ENCODE assay signal across 8 cellular contexts in genomic region chr19:46753420-46754155, GRCh38. TPM values are rescaled to one million over a fixed set of nuclear protein-coding genes. Genes with fewer than 3 reads are reported as not detected.
DNase-seq lines count a peak whose midpoint lies in the region; ATAC-seq and TF ChIP-seq lines count a peak whose summit lies in the region.

No MANE protein-coding gene starts in this region.

- peaks cover 15% of the 10 kb centered on the region for H3K4me1 Mint-ChIP-seq in activated naive CD4-positive, alpha-beta T cell treated with anti-CD3 and anti-CD28 coated beads, Interleukin-2, amount 10 ng/mL, durations not matched to agents 7 days and 5 days

- H3K27ac ChIP-seq in DOHH2 (ENCODE audit: low read depth, low read length) (no peak overlapping the region), SK-N-SH (ENCODE audit: low read depth in 2 of 2, low read length in 1 of 2) (no peak overlapping the region)

- POLR2A ChIA-PET in SK-N-SH (lab: Yijun Ruan, JAX), result interaction anchor here (1.6 kb wide), 1 partner anchor 87 kb away, joined by 4 read pairs; no protein-coding TSS in a partner anchor

- H3K4me1 ChIP-seq in DOHH2 (ENCODE audit: control insufficient read depth, low read length) (peaks cover 26% of the 10 kb centered on the region), SK-N-SH (ENCODE audit: control insufficient read depth in 1 of 2, insufficient read depth in 2 of 2, low read depth in 1 of 2, low read length in 1 of 2) (peaks cover 0 to 2% of the 10 kb centered on the region in 2 experiments; a peak in 1 of 4 replicates)

- H3K4me2 ChIP-seq in DOHH2 (ENCODE audit: low read length) (peak overlapping the region; percentile 20; the same call in 1 of the 2 replicates), SK-N-SH (no peak overlapping the region)

- peak; percentile 51 for TF ChIP-seq RAD21 in SK-N-SH (IDR thresholded peaks at IDR 0.05; ENCODE audit: low read length)

- WGBS in SK-N-SH (ENCODE audit: low lambda C conversion rate), result 47% methylated on average over 4 of the region's 4 CpGs

- H3K9ac ChIP-seq in SK-N-SH, result no peak overlapping the region

- peaks cover 4% of the 10 kb centered on the region; the same call in 1 of the 2 replicates for H3F3A ChIP-seq in DOHH2 (ENCODE audit: control insufficient read depth, insufficient read depth)
- H3F3A ChIP-seq in SK-N-SH (replicated peaks; ENCODE audit: insufficient read depth), result peaks cover 14% of the 10 kb centered on the region

- TF ChIP-seq EP300 in SK-N-SH (IDR thresholded peaks at IDR 0.05; ENCODE audit: borderline replicate concordance in 1 of 2, low read depth in 1 of 2, low read length in 1 of 2), result no peak

- H3K79me2 ChIP-seq in DOHH2 (ENCODE audit: control insufficient read depth, low read length), result no peaks in the 10 kb centered on the region
- H3K79me2 ChIP-seq in SK-N-SH (ENCODE audit: insufficient read depth), result no peaks in the 10 kb centered on the region

- H3K4me3 Mint-ChIP-seq in activated naive CD4-positive, alpha-beta T cell treated with anti-CD3 and anti-CD28 coated beads, Interleukin-2, amount 10 ng/mL, durations not matched to agents 7 days and 5 days, result no peak overlapping the region

- TF ChIP-seq CTCF in DOHH2 (IDR thresholded peaks at IDR 0.05; ENCODE audit: low read depth, low read length, poor library complexity, severe bottlenecking) (peak; percentile 72), SK-N-SH (IDR thresholded peaks at IDR 0.05) (peak; percentile 61)

- DNase-seq in Kasumi-1 (lab: John Stamatoyannopoulos, UW) (peak; percentile 56 to 75), SK-N-SH (peak; percentile 77), islet precursor cell (peak; percentile 74), GOT3 (lab: John Stamatoyannopoulos, UW) (no peak)
- DNase-seq in activated naive CD4-positive, alpha-beta T cell treated with anti-CD3 and anti-CD28 coated beads, Interleukin-2, amount 10 ng/mL, durations not matched to agents 7 days and 5 days, result peak; percentile 87
- peak; percentile 52 for DNase-seq in stimulated activated CD8-positive, alpha-beta memory T cell treated with anti-CD3 and anti-CD28 coated beads, Interleukin-15, amount 100 ng/mL, for 1 hour (ENCODE audit: low read depth)

- H3K36me3 ChIP-seq in DOHH2 (ENCODE audit: control insufficient read depth, low read length) (peaks cover 36% of the 10 kb centered on the region), SK-N-SH (replicated peaks in 1 of 2; ENCODE audit: control insufficient read depth in 1 of 2, insufficient read depth in 2 of 2, low read length in 1 of 2) (peaks cover 7 to 8% of the 10 kb centered on the region in 2 experiments)

- H3K27me3 ChIP-seq in DOHH2 (ENCODE audit: control insufficient read depth, low read length) (no peaks in the 10 kb centered on the region), SK-N-SH (ENCODE audit: insufficient read depth) (no peaks in the 10 kb centered on the region)

- H3K9me2 ChIP-seq in DOHH2 (replicated peaks; ENCODE audit: control insufficient read depth, low read length) (no peaks in the 10 kb centered on the region), SK-N-SH (no peaks in the 10 kb centered on the region)

- H3K9me3 ChIP-seq in DOHH2 (ENCODE audit: control insufficient read depth, insufficient read depth, low read length) (no peaks in the 10 kb centered on the region), SK-N-SH (no peaks in the 10 kb centered on the region)

- H3K4me3 ChIP-seq in DOHH2 (ENCODE audit: low read length), result no peak overlapping the region
- H3K4me3 ChIP-seq in SK-N-SH (ENCODE audit: low read depth in 2 of 2, low read length in 1 of 2), result no peak overlapping the region

- H4K20me1 ChIP-seq in DOHH2 (ENCODE audit: control insufficient read depth, insufficient read depth, low read depth, low read length) (no peaks in the 10 kb centered on the region; the same call in 1 of the 2 replicates), SK-N-SH (ENCODE audit: insufficient read depth) (no peaks in the 10 kb centered on the region)

- CTCF ChIA-PET in SK-N-SH (lab: Yijun Ruan, JAX), result interaction anchor here (0.6 to 7.5 kb wide), 28 partner anchors 9 to 237 kb away, joined by 3 to 170 read pairs (median 3); partner anchors contain the start of gene DACT3
- CTCF ChIA-PET in activated naive CD4-positive, alpha-beta T cell treated with anti-CD3 and anti-CD28 coated beads, Interleukin-2, amount 10 ng/mL, durations not matched to agents 7 days and 5 days (lab: Charles Lee), result interaction anchor here (0.5 to 7.8 kb wide), 29 partner anchors 8 to 224 kb away, joined by 3 to 124 read pairs (median 5); partner anchors contain the start of genes AP2S1, FKRP and SLC1A5

- H3K27ac Mint-ChIP-seq in activated naive CD4-positive, alpha-beta T cell treated with anti-CD3 and anti-CD28 coated beads, Interleukin-2, amount 10 ng/mL, durations not matched to agents 7 days and 5 days, result no peak overlapping the region

- peaks cover 12% of the 10 kb centered on the region for H3K36me3 Mint-ChIP-seq in activated naive CD4-positive, alpha-beta T cell treated with anti-CD3 and anti-CD28 coated beads, Interleukin-2, amount 10 ng/mL, durations not matched to agents 7 days and 5 days

- no peaks in the 10 kb centered on the region for H3K27me3 Mint-ChIP-seq in activated naive CD4-positive, alpha-beta T cell treated with anti-CD3 and anti-CD28 coated beads, Interleukin-2, amount 10 ng/mL, durations not matched to agents 7 days and 5 days

- no peak overlapping the region for H2AFZ ChIP-seq in SK-N-SH (ENCODE audit: low read depth)

- ATAC-seq in HG02884 (IDR thresholded peaks at IDR 0.05; ENCODE audit: unreplicated experiment), result no peak

- no peaks in the 10 kb centered on the region for H3K9me3 Mint-ChIP-seq in activated naive CD4-positive, alpha-beta T cell treated with anti-CD3 and anti-CD28 coated beads, Interleukin-2, amount 10 ng/mL, durations not matched to agents 7 days and 5 days

TF ChIP-seq in SK-N-SH, 30 proteins besides CTCF, POLR2A, EP300 and RAD21:
- TF ChIP-seq, protein P1, sequence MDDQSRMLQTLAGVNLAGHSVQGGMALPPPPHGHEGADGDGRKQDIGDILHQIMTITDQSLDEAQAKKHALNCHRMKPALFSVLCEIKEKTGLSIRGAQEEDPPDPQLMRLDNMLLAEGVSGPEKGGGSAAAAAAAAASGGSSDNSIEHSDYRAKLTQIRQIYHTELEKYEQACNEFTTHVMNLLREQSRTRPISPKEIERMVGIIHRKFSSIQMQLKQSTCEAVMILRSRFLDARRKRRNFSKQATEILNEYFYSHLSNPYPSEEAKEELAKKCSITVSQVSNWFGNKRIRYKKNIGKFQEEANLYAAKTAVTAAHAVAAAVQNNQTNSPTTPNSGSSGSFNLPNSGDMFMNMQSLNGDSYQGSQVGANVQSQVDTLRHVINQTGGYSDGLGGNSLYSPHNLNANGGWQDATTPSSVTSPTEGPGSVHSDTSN (IDR thresholded peaks at IDR 0.05), result no peak
- TF ChIP-seq SMC3 (IDR thresholded peaks at IDR 0.05; ENCODE audit: low read depth, low read length), result no peak; the same call in 1 of the 2 replicates
- TF ChIP-seq FOXM1 (IDR thresholded peaks at IDR 0.05; ENCODE audit: low read depth), result no peak
- TF ChIP-seq, protein P2, sequence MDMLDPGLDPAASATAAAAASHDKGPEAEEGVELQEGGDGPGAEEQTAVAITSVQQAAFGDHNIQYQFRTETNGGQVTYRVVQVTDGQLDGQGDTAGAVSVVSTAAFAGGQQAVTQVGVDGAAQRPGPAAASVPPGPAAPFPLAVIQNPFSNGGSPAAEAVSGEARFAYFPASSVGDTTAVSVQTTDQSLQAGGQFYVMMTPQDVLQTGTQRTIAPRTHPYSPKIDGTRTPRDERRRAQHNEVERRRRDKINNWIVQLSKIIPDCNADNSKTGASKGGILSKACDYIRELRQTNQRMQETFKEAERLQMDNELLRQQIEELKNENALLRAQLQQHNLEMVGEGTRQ (IDR thresholded peaks at IDR 0.05; ENCODE audit: borderline replicate concordance, low read depth, low read length), result no peak
- TF ChIP-seq MXI1 (IDR thresholded peaks at IDR 0.05; ENCODE audit: low read depth, low read length), result no peak
- no peak for TF ChIP-seq TAF1 (IDR thresholded peaks at IDR 0.05; ENCODE audit: borderline replicate concordance, low read depth, low read length)
- no peak for TF ChIP-seq SIN3A (IDR thresholded peaks at IDR 0.05; ENCODE audit: borderline replicate concordance, low read depth, low read length)
- TF ChIP-seq, protein P3, sequence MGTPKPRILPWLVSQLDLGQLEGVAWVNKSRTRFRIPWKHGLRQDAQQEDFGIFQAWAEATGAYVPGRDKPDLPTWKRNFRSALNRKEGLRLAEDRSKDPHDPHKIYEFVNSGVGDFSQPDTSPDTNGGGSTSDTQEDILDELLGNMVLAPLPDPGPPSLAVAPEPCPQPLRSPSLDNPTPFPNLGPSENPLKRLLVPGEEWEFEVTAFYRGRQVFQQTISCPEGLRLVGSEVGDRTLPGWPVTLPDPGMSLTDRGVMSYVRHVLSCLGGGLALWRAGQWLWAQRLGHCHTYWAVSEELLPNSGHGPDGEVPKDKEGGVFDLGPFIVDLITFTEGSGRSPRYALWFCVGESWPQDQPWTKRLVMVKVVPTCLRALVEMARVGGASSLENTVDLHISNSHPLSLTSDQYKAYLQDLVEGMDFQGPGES (IDR thresholded peaks at IDR 0.05; ENCODE audit: low read depth, low read length), result no peak
- no peak for TF ChIP-seq CHD2 (IDR thresholded peaks at IDR 0.05; ENCODE audit: low read length, partially characterized antibody)
- TF ChIP-seq ELF1 (IDR thresholded peaks at IDR 0.05), result no peak
- TF ChIP-seq JUND (IDR thresholded peaks at IDR 0.05), result no peak

RNA-seq across cellular contexts. Expression of gene STRN4, which starts 7.3 kb away (rescaled TPM):
- 73.1 and 92.8 TPM in 2 replicates for polyA plus RNA-seq in SK-N-SH (2012; rRNA removed)
- 53.2 and 65.2 TPM in 2 replicates for polyA plus RNA-seq in SK-N-SH (2012; cell fraction: cytosol; rRNA removed)
- 174 and 181 TPM in 2 replicates for polyA plus RNA-seq in SK-N-SH (2012; cell fraction: nucleus; rRNA removed)

RNA-seq across cellular contexts. Expression of gene FKRP, which starts 7.7 kb away (rescaled TPM):
- 30.4 and 37.3 TPM in 2 replicates for polyA plus RNA-seq in SK-N-SH (2012; rRNA removed)
- 17.3 and 24.0 TPM in 2 replicates for polyA plus RNA-seq in SK-N-SH (2012; cell fraction: cytosol; rRNA removed)
- polyA plus RNA-seq in SK-N-SH (2012; cell fraction: nucleus; rRNA removed), result 89.1 and 93.7 TPM in 2 replicates

RNA-seq across cellular contexts. Expression of gene SLC1A5, which starts 34.8 kb away (rescaled TPM):
- 76.7 and 80.4 TPM in 2 replicates for polyA plus RNA-seq in SK-N-SH (2012; rRNA removed)
- 38.6 and 52.9 TPM in 2 replicates for polyA plus RNA-seq in SK-N-SH (2012; cell fraction: cytosol; rRNA removed)
- polyA plus RNA-seq in SK-N-SH (2012; cell fraction: nucleus; rRNA removed), result 59.2 and 69.9 TPM in 2 replicates

RNA-seq across cellular contexts. Expression of gene PRKD2, which starts 36.7 kb away (rescaled TPM):
- polyA plus RNA-seq in SK-N-SH (2012; rRNA removed), result 14.1 and 21.4 TPM in 2 replicates
- 12.2 and 20.2 TPM in 2 replicates for polyA plus RNA-seq in SK-N-SH (2012; cell fraction: cytosol; rRNA removed)
- 47.3 and 60.3 TPM in 2 replicates for polyA plus RNA-seq in SK-N-SH (2012; cell fraction: nucleus; rRNA removed)
